Comparison of ENCODE assay signal across 11 cellular contexts in the genomic region with DNA sequence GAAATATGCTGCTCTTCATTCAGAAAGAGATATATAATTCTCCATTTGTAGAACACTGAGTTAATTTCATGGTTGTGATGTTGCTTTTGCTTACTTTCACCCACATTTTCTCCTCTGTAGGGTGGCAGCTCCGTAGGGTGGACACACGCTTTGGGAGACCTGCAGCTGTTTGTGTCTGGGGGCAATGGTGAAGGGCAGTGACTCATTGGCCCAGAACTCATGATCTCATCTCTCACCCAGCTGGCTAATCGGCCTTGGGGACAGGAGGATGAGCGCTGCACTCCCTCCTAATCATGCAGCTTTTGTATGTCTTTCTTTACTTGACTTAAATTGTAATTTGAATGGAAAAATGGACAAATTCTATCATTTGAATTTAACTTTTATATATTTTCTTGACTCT. TPM values are rescaled to one million over a fixed set of nuclear protein-coding genes. Genes with fewer than 3 reads are reported as not detected.
DNase-seq lines count a peak whose midpoint lies in the region; ATAC-seq, FAIRE-seq and TF ChIP-seq lines count a peak whose summit lies in the region.
"Had no signal": no experiment of that assay in that cellular context is flagged by ENCODE, and none has a peak within 500 bp of the region (broad histone marks: within the 10 kb centered on the region; RNA-seq: fewer than 3 reads in every experiment).

No MANE protein-coding gene starts in this region.

- H4K8ac ChIP-seq in trophoblast cell (ENCODE audit: low read depth, low read length) = no peak overlapping the region

- no peak overlapping the region for H3K14ac ChIP-seq in trophoblast cell (ENCODE audit: low read length)

- no peak overlapping the region for H2AK5ac ChIP-seq in trophoblast cell (ENCODE audit: low read length)

- DNase-seq in H54 (ENCODE audit: insufficient read length, low spot score) (peak; percentile 84), SW480 (ENCODE audit: low spot score) (peak; percentile 7), foreskin fibroblast (peak; percentile 70 to 87), trophoblast cell (peak; percentile 51 to 72), T-cell (no peak)
- DNase-seq in activated CD4-positive, alpha-beta T cell treated with anti-CD3 and anti-CD28 coated beads for 1 hour = no peak
- DNase-seq in stimulated activated CD4-positive, alpha-beta T cell treated with anti-CD3 and anti-CD28 coated beads, Interleukin-2, amount 100 ng/mL, for 48 hours = no peak
- DNase-seq: GDM1, pancreas, T-helper 2 cell had no signal

- H4K12ac ChIP-seq in trophoblast cell (ENCODE audit: low read depth, low read length) = no peak overlapping the region

- WGBS in trophoblast cell (ENCODE audit: extremely low coverage, insufficient coverage, insufficient read length) = no CpG with 5 or more reads among the region's 4 CpGs

- no peaks in the 10 kb centered on the region for H3K79me1 ChIP-seq in trophoblast cell (ENCODE audit: low read length)

- H3K27me3 Mint-ChIP-seq in T-cell = no peaks in the 10 kb centered on the region

- TF ChIP-seq POLR2A in H54 (IDR thresholded peaks at IDR 0.05; ENCODE audit: low read depth, low read length) = no peak

- H3K4me3 Mint-ChIP-seq in T-cell = no peak overlapping the region

- H3K4me1 ChIP-seq in trophoblast cell (ENCODE audit: control insufficient read depth in 1 of 2, insufficient read depth in 2 of 2, low read length in 2 of 2) = peaks cover 3% of the 10 kb centered on the region in 2 experiments
- H3K4me1 ChIP-seq: pancreas had no signal

- no peak overlapping the region for H2BK5ac ChIP-seq in trophoblast cell (ENCODE audit: low read depth, low read length, poor library complexity)

- H3K9ac ChIP-seq in trophoblast cell (ENCODE audit: low read length) = no peak overlapping the region

- no peak overlapping the region for H3K18ac ChIP-seq in trophoblast cell (ENCODE audit: low read length)

- H3K36me3 ChIP-seq in trophoblast cell (ENCODE audit: control insufficient read depth in 1 of 2, insufficient read depth in 2 of 2, low read length in 2 of 2) = no peaks in the 10 kb centered on the region
- H3K36me3 ChIP-seq: pancreas had no signal

- H3K4me1 Mint-ChIP-seq in T-cell = peaks cover 27 to 40% (median 35%) of the 10 kb centered on the region in 3 donors

- H3K4me2 ChIP-seq in trophoblast cell (ENCODE audit: low read length) = no peak overlapping the region

- no peaks in the 10 kb centered on the region for H3K9me3 ChIP-seq in trophoblast cell (ENCODE audit: insufficient read depth, low read depth, low read length)
- H3K9me3 ChIP-seq: pancreas had no signal

- POLR2A ChIA-PET in T-cell (lab: Charles Lee) = no interaction called here

- no peak overlapping the region for H4K91ac ChIP-seq in trophoblast cell (ENCODE audit: low read depth, low read length)

- H3K4me3 ChIP-seq in foreskin fibroblast (ENCODE audit: low read depth in 1 of 2, low read length in 2 of 2) (no peak overlapping the region), trophoblast cell (ENCODE audit: low read depth, low read length) (no peak overlapping the region)
- H3K4me3 ChIP-seq: pancreas had no signal

- no peaks in the 10 kb centered on the region for H3K27me3 ChIP-seq in trophoblast cell (ENCODE audit: insufficient read depth, low read length)
- H3K27me3 ChIP-seq: pancreas had no signal

- no peaks in the 10 kb centered on the region for H3K79me2 ChIP-seq in trophoblast cell (ENCODE audit: control insufficient read depth, insufficient read depth, low read length, poor library complexity)

- no peak overlapping the region for H3K23ac ChIP-seq in trophoblast cell (ENCODE audit: low read length)

- peaks cover 0 to 4% (median 0%) of the 10 kb centered on the region in 3 donors for H3K9me3 Mint-ChIP-seq in T-cell

- no peak overlapping the region for H3K4ac ChIP-seq in trophoblast cell (ENCODE audit: low read depth, low read length)

- H2BK12ac ChIP-seq in trophoblast cell (ENCODE audit: low read length) = no peak overlapping the region

- no peak for TF ChIP-seq CTCF in foreskin fibroblast (IDR thresholded peaks at IDR 0.05; ENCODE audit: low read depth, low read length)

- ATAC-seq in T-cell (replicated peaks in 1 of 4) = no peak
- no peak for ATAC-seq in GM18867 (IDR thresholded peaks at IDR 0.05; ENCODE audit: unreplicated experiment)

- H3K36me3 Mint-ChIP-seq in T-cell = peaks cover 30% of the 10 kb centered on the region

- FAIRE-seq in H54 (lab: Jason Lieb, UNC) = peak; percentile 69
- FAIRE-seq: pancreas had no signal

- H2BK120ac ChIP-seq in trophoblast cell (ENCODE audit: insufficient read depth, low read length, poor library complexity) = no peak overlapping the region

- peak overlapping the region in 1 of 2 donors; percentile 54 for H3K27ac Mint-ChIP-seq in T-cell

- no peak overlapping the region for H3K27ac ChIP-seq in trophoblast cell (ENCODE audit: low read depth, low read length)
- H3K27ac ChIP-seq: pancreas had no signal

- H2AFZ ChIP-seq in trophoblast cell (ENCODE audit: insufficient read depth, low read length, poor library complexity) = no peak overlapping the region

- CTCF ChIA-PET in T-cell (lab: Charles Lee) = no interaction called here

RNA-seq across cellular contexts. Expression of gene DISC1, which starts 9.6 kb away (rescaled TPM):
- polyA plus RNA-seq in trophoblast cell (2013) = 1.8 and 2.0 TPM in 2 replicates
- total RNA-seq in T-cell = 10 to 100 TPM; 12.9 to 37.0 (median 14.6) TPM

Comparison
In these comparisons a context has a peak if more than half of its experiments do, and no peak if none do; other contexts are left out.
1. DNase-seq: peak in H54 (single experiment), SW480 (single experiment), foreskin fibroblast (2 of 2) and trophoblast cell (2 of 2); none in activated CD4-positive, alpha-beta T cell treated with anti-CD3 and anti-CD28 coated beads for 1 hour (single experiment), T-cell (0 of 34) and stimulated activated CD4-positive, alpha-beta T cell treated with anti-CD3 and anti-CD28 coated beads, Interleukin-2, amount 100 ng/mL, for 48 hours (0 of 2).